9 cellular contexts compared by ENCODE assay signal in genomic region chr5:93585054-93585751, GRCh38. TPM values are rescaled to one million over a fixed set of nuclear protein-coding genes. Genes with fewer than 3 reads are reported as not detected.
DNase-seq lines count a peak whose midpoint lies in the region; ATAC-seq and TF ChIP-seq lines count a peak whose summit lies in the region.
"Had no signal": no experiment of that assay in that cellular context is flagged by ENCODE, and none has a peak within 500 bp of the region (broad histone marks: within the 10 kb centered on the region; RNA-seq: fewer than 3 reads in every experiment).

No MANE protein-coding gene starts in this region.

- peak overlapping the region; percentile 65 for H3K4me3 Mint-ChIP-seq in activated naive CD4-positive, alpha-beta T cell treated with anti-CD3 and anti-CD28 coated beads for 36 hours

- peaks cover 32% of the 10 kb centered on the region for H3K27me3 ChIP-seq in rectal smooth muscle tissue (ENCODE audit: control insufficient read depth, insufficient read depth, low read length)

- H3K4me3 ChIP-seq in fibroblast of pulmonary artery (replicated peaks; ENCODE audit: low read depth, low read length) (peak overlapping the region; percentile 89), rectal smooth muscle tissue (ENCODE audit: low read length) (peak overlapping the region; percentile 72)

- peaks cover 5% of the 10 kb centered on the region for H3K4me1 ChIP-seq in rectal smooth muscle tissue (ENCODE audit: control insufficient read depth, insufficient read depth, low read length)

- ATAC-seq in GM19463 (IDR thresholded peaks at IDR 0.05; ENCODE audit: unreplicated experiment) = no peak

- no peak overlapping the region for H3K9ac ChIP-seq in rectal smooth muscle tissue (ENCODE audit: low read length)

- no peak overlapping the region for H3K27ac Mint-ChIP-seq in activated naive CD4-positive, alpha-beta T cell treated with anti-CD3 and anti-CD28 coated beads for 36 hours

- H3K27ac ChIP-seq in rectal smooth muscle tissue (ENCODE audit: low read depth, low read length) = peak overlapping the region; percentile 4

- H3K9me3 Mint-ChIP-seq in activated naive CD4-positive, alpha-beta T cell treated with anti-CD3 and anti-CD28 coated beads for 36 hours = peaks cover 3% of the 10 kb centered on the region

- intact Hi-C loops in activated naive CD4-positive, alpha-beta T cell treated with anti-CD3 and anti-CD28 coated beads for 36 hours (cut with micrococcal nuclease) = loop anchor here (2.0 to 10.0 kb wide), 3 partner anchors 14 to 1940 kb away; no protein-coding TSS in a partner anchor

- no peak for DNase-seq in activated naive CD4-positive, alpha-beta T cell treated with anti-CD3 and anti-CD28 coated beads for 36 hours
- no peak for DNase-seq in activated naive CD4-positive, alpha-beta T cell treated with anti-CD3 and anti-CD28 coated beads, Interleukin-2, amount 50 U/mL, for 16 hours
- peak; percentile 15 for DNase-seq in T1000 (lab: John Stamatoyannopoulos, UW)
- DNase-seq in fibroblast of pulmonary artery (ENCODE audit: low read depth) = no peak
- DNase-seq in Kasumi-1 (lab: John Stamatoyannopoulos, UW) = no peak
- DNase-seq in NCI-H69 (lab: John Stamatoyannopoulos, UW) = no peak

- no peak for TF ChIP-seq CTCF in fibroblast of pulmonary artery (IDR thresholded peaks at IDR 0.05; ENCODE audit: low read length, missing control alignments)

- H3K27me3 Mint-ChIP-seq in activated naive CD4-positive, alpha-beta T cell treated with anti-CD3 and anti-CD28 coated beads for 36 hours (ENCODE audit: low read depth) = peaks cover 49% of the 10 kb centered on the region

- CTCF ChIA-PET in activated naive CD4-positive, alpha-beta T cell treated with anti-CD3 and anti-CD28 coated beads for 36 hours (lab: Charles Lee) = interaction anchor here (1.1 to 2.0 kb wide), 3 partner anchors 9 to 216 kb away, joined by 3 to 8 read pairs (median 7); no protein-coding TSS in a partner anchor

- H3K36me3 ChIP-seq in rectal smooth muscle tissue (ENCODE audit: control insufficient read depth, insufficient read depth, low read length) = no peaks in the 10 kb centered on the region

- peaks cover 35% of the 10 kb centered on the region for H3K4me1 Mint-ChIP-seq in activated naive CD4-positive, alpha-beta T cell treated with anti-CD3 and anti-CD28 coated beads for 36 hours (ENCODE audit: low read depth)

- H3K36me3 Mint-ChIP-seq in activated naive CD4-positive, alpha-beta T cell treated with anti-CD3 and anti-CD28 coated beads for 36 hours (ENCODE audit: low read depth) = peaks cover 8% of the 10 kb centered on the region

RNA-seq across cellular contexts. Expression of gene NR2F1, which starts 2.2 kb away (rescaled TPM):
- not detected for total RNA-seq in activated naive CD4-positive, alpha-beta T cell treated with anti-CD3 and anti-CD28 coated beads for 36 hours

RNA-seq across cellular contexts. Expression of gene NR2F1-AS1, which starts 4.2 kb away (rescaled TPM):
- not detected for total RNA-seq in activated naive CD4-positive, alpha-beta T cell treated with anti-CD3 and anti-CD28 coated beads for 36 hours
- total RNA-seq: mononuclear cell had no signal
